ENCODE assay signal across 16 cellular contexts in the genomic region with DNA sequence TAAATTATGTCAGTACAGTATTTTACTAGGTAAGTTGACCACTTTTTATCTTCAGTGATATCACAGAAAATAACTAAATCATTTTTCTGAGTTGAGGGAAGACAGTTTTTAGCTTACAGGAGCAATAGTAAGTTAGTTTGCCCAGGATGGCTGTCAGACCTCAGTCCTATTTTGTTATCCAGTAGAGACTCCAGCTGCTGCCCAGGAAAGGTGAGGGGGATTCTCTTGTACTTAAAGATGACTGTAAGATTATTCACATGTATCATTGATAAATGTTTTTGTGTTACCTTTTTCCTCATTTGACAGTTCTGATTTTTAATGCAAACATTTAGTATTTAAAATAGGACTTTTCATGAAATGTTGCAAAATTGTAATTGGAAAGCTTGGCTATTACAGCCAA. TPM values are rescaled to one million over a fixed set of nuclear protein-coding genes. Genes with fewer than 3 reads are reported as not detected.
DNase-seq lines count a peak whose midpoint lies in the region; ATAC-seq, FAIRE-seq and TF ChIP-seq lines count a peak whose summit lies in the region.
"Had no signal": no experiment of that assay in that cellular context is flagged by ENCODE, and none has a peak within 500 bp of the region (broad histone marks: within the 10 kb centered on the region; RNA-seq: fewer than 3 reads in every experiment).

No MANE protein-coding gene starts in this region.

- no peaks in the 10 kb centered on the region for H3K9me3 Mint-ChIP-seq in CD4-positive, alpha-beta T cell
- no peaks in the 10 kb centered on the region for H3K9me3 Mint-ChIP-seq in natural killer cell

- no peaks in the 10 kb centered on the region for H3K27me3 Mint-ChIP-seq in CD4-positive, alpha-beta T cell
- no peaks in the 10 kb centered on the region for H3K27me3 Mint-ChIP-seq in natural killer cell (ENCODE audit: low read depth in 2 of 2)

- POLR2A ChIA-PET in CD4-positive, alpha-beta T cell (lab: Charles Lee): interaction anchor here (0.7 to 5.2 kb wide), 16 partner anchors 9 to 98 kb away, joined by 3 to 36 read pairs (median 5); a partner anchor contains a TSS
- POLR2A ChIA-PET in K562 (lab: Yijun Ruan, JAX): interaction anchor here (1.0 to 1.2 kb wide), 2 partner anchors 11 to 16 kb away, joined by 3 to 4 read pairs; no protein-coding TSS in a partner anchor

- peak overlapping the region; percentile 80 for H3K27ac ChIP-seq in CD4-positive, alpha-beta T cell (ENCODE audit: low read depth, low read length)
- H3K27ac ChIP-seq in HL-60 (replicated peaks) (peak overlapping the region; percentile 44), K562 (ENCODE audit: extremely low read depth, low read depth, low read length) (peak overlapping the region; percentile 44; the same call in 1 of the 3 replicates), upper lobe of right lung (no peak overlapping the region)

- H4K20me1 ChIP-seq in K562 (replicated peaks; ENCODE audit: control insufficient read depth, insufficient read depth, low read length): no peaks in the 10 kb centered on the region

- H3K36me3 ChIP-seq in K562 (ENCODE audit: control insufficient read depth, insufficient read depth, low read length) (peaks cover 18% of the 10 kb centered on the region), upper lobe of right lung (peaks cover 4% of the 10 kb centered on the region)
- H3K36me3 ChIP-seq: adrenal gland had no signal

- TF ChIP-seq CTCF in CD4-positive, alpha-beta T cell (IDR thresholded peaks at IDR 0.05): no peak
- TF ChIP-seq CTCF in HL-60 (IDR thresholded peaks at IDR 0.05; ENCODE audit: insufficient read depth, low read length) (no peak), K562 (IDR thresholded peaks at IDR 0.05 in 2 of 3, conservative IDR thresholded peaks at IDR 0.05 in 1 of 3; ENCODE audit: insufficient read depth in 2 of 3, low read depth in 1 of 3, low read length in 3 of 3) (no peak), natural killer cell (IDR thresholded peaks at IDR 0.05) (no peak), upper lobe of right lung (IDR thresholded peaks at IDR 0.05) (no peak)

- peaks cover 57% of the 10 kb centered on the region for H3K36me3 Mint-ChIP-seq in CD4-positive, alpha-beta T cell (ENCODE audit: low read depth)
- peaks cover 7% of the 10 kb centered on the region for H3K36me3 Mint-ChIP-seq in natural killer cell

- FAIRE-seq in K562 (lab: Jason Lieb, UNC): no peak

- TF ChIP-seq RAD21 in K562 (CRISPR knock-in tag; conservative IDR thresholded peaks at IDR 0.05 in 1 of 2, IDR thresholded peaks at IDR 0.05 in 1 of 2): no peak

- H3K4me3 Mint-ChIP-seq in CD4-positive, alpha-beta T cell: peak overlapping the region; percentile 59
- no peak overlapping the region for H3K4me3 Mint-ChIP-seq in natural killer cell

- H3K4me2 ChIP-seq in K562 (ENCODE audit: insufficient read depth, low read length): no peak overlapping the region

- peaks cover 84% of the 10 kb centered on the region for H3K4me1 Mint-ChIP-seq in CD4-positive, alpha-beta T cell (ENCODE audit: low read depth)
- H3K4me1 Mint-ChIP-seq in natural killer cell: peaks cover 25 to 26% of the 10 kb centered on the region in 2 donors

- TF ChIP-seq POLR2A in K562 (conservative IDR thresholded peaks at IDR 0.05): no peak

- H2AFZ ChIP-seq in K562 (ENCODE audit: low read depth, low read length): no peak overlapping the region

- H3K4me3 ChIP-seq in HL-60 (replicated peaks; ENCODE audit: insufficient read depth, low read length): no peak overlapping the region
- no peak overlapping the region for H3K4me3 ChIP-seq in K562
- no peak overlapping the region for H3K4me3 ChIP-seq in upper lobe of right lung
- H3K4me3 ChIP-seq: adrenal gland had no signal

- no peaks in the 10 kb centered on the region for H3K79me2 ChIP-seq in K562 (ENCODE audit: control insufficient read depth, insufficient read depth, low read length)

- CTCF ChIA-PET in CD4-positive, alpha-beta T cell (lab: Charles Lee): interaction anchor here (1.0 to 2.9 kb wide), 9 partner anchors 9 to 115 kb away, joined by 3 to 18 read pairs (median 6); no protein-coding TSS in a partner anchor
- CTCF ChIA-PET in K562 (lab: Yijun Ruan, JAX; ENCODE audit: low intra/inter-chr PET ratio): no interaction called here

- H3K27ac Mint-ChIP-seq in CD4-positive, alpha-beta T cell: peak overlapping the region; percentile 93
- H3K27ac Mint-ChIP-seq in natural killer cell: peak overlapping the region; percentile 60 to 84

- H3K4me1 ChIP-seq in K562 (replicated peaks in 1 of 2; ENCODE audit: control insufficient read depth in 2 of 2, insufficient read depth in 2 of 2, low read length in 2 of 2): peaks cover 6 to 35% of the 10 kb centered on the region in 2 experiments; a peak in 4 of 5 replicates
- H3K4me1 ChIP-seq in upper lobe of right lung: peaks cover 24% of the 10 kb centered on the region

- no peak overlapping the region for H3K9ac ChIP-seq in K562 (ENCODE audit: insufficient read depth in 1 of 2, low read depth in 2 of 2, low read length in 2 of 2)

- TF ChIP-seq EP300 in K562 (IDR thresholded peaks at IDR 0.05; ENCODE audit: low read length): no peak

- no peak for DNase-seq in CD4-positive, alpha-beta T cell
- DNase-seq in HL-60 (ENCODE audit: low read depth in 1 of 2, low spot score in 1 of 2) (no peak), K562 (ENCODE audit: extremely low read depth in 1 of 4, low spot score in 3 of 4) (no peak), natural killer cell (no peak), NCI-H1694 treated with DMSO at 0.1 percent for 48 hours (lab: John Stamatoyannopoulos, UW) (no peak), upper lobe of right lung (no peak)
- DNase-seq: activated CD4-positive, CD25-positive, alpha-beta regulatory T cell treated with anti-CD3 and anti-CD28 coated beads, Interleukin-2, amount 50 U/mL, for 72 hours; Calu3; left ventricle myocardium superior; NCI-H1105 treated with DMSO at 0.1 percent for 48 hours; posterior cingulate gyrus; stimulated activated CD4-positive, alpha-beta T cell treated with anti-CD3 and anti-CD28 coated beads, Interleukin-2, amount 100 ng/mL, for 48 hours had no signal

- H3K9me3 ChIP-seq in CD4-positive, alpha-beta T cell (ENCODE audit: control insufficient read depth, low read length): no peaks in the 10 kb centered on the region
- no peaks in the 10 kb centered on the region for H3K9me3 ChIP-seq in K562 (replicated peaks; ENCODE audit: control insufficient read depth, insufficient read depth, low read depth, low read length)
- no peaks in the 10 kb centered on the region for H3K9me3 ChIP-seq in upper lobe of right lung
- H3K9me3 ChIP-seq: adrenal gland had no signal

- in situ Hi-C loops in K562 (cut with MboI): no loop called here

- H3K9me1 ChIP-seq in K562 (ENCODE audit: control insufficient read depth, insufficient read depth, low read length): peaks cover 4% of the 10 kb centered on the region

- intact Hi-C loops in CD4-positive, alpha-beta T cell (cut with DNase I, micrococcal nuclease): loop anchor here in 1 of 2 experiments (1.0 kb wide), 3 partner anchors 7 to 31 kb away; a partner anchor contains a TSS
- intact Hi-C loops in K562 (cut with micrococcal nuclease) (no loop called here), natural killer cell (cut with micrococcal nuclease) (no loop called here), upper lobe of right lung (cut with DNase I) (no loop called here)

- ATAC-seq in CD4-positive, alpha-beta T cell (ENCODE audit: poor library complexity): no peak
- ATAC-seq in K562 (no peak), natural killer cell (no peak), GM21381 (IDR thresholded peaks at IDR 0.05; ENCODE audit: unreplicated experiment) (no peak), upper lobe of right lung (no peak), HG03280 (IDR thresholded peaks at IDR 0.05; ENCODE audit: unreplicated experiment) (no peak)

- BruUV-seq in K562 (replicated peaks; lab: Mats Ljungman, UMichigan): no TSS peak

- H3K27me3 ChIP-seq in CD4-positive, alpha-beta T cell (ENCODE audit: control insufficient read depth, insufficient read depth, low read length): no peaks in the 10 kb centered on the region
- no peaks in the 10 kb centered on the region for H3K27me3 ChIP-seq in HL-60 (ENCODE audit: insufficient read depth, poor library complexity, severe bottlenecking)
- H3K27me3 ChIP-seq in K562 (ENCODE audit: control insufficient read depth in 2 of 2, insufficient read depth in 2 of 2, low read length in 2 of 2): no peaks in the 10 kb centered on the region
- H3K27me3 ChIP-seq in upper lobe of right lung: no peaks in the 10 kb centered on the region
- H3K27me3 ChIP-seq: adrenal gland had no signal

TF ChIP-seq in K562, 482 proteins besides CTCF, POLR2A, EP300 and RAD21 (continues in another document):
- no peak for TF ChIP-seq PHB (CRISPR knock-in tag; IDR thresholded peaks at IDR 0.05)
- no peak for TF ChIP-seq RFX5 (IDR thresholded peaks at IDR 0.05; ENCODE audit: low read depth, low read length)

RNA-seq across cellular contexts. Expression of a gene that starts 14.5 kb away (rescaled TPM):
- total RNA-seq in CD4-positive, alpha-beta T cell: 100 to 1,000 TPM; 330 to 337 TPM
- total RNA-seq in K562 (2011; cell fraction: chromatin; rRNA removed; ENCODE audit: low replicate concordance): 3.6 and 4.7 TPM in 2 replicates
- 2.6 and 4.0 TPM in 2 replicates for total RNA-seq in K562 (2011; cell fraction: nucleolus; rRNA removed)
- total RNA-seq in K562 (2011; cell fraction: nucleoplasm; rRNA removed): 4.1 and 5.4 TPM in 2 replicates
- 1.3 and 1.6 TPM in 2 replicates for total RNA-seq in K562 (2014; rRNA removed)
- 2.9 and 3.5 TPM in 2 replicates for total RNA-seq in K562 (2014; rRNA removed; fragmentation: Illumina TruSeq; extraction: Trizol)
- total RNA-seq in K562 (2015; rRNA removed; fragmentation: Illumina TruSeq; extraction: Trizol): 9.3 and 10.0 TPM in 2 replicates
- total RNA-seq in K562 (2021): 2.3 TPM in 2 replicates
- polyA plus RNA-seq in K562 (2011; rRNA removed): 2.6 and 9.4 TPM in 2 replicates
- 1.7 and 5.1 TPM in 2 replicates for polyA plus RNA-seq in K562 (2011; cell fraction: cytosol; rRNA removed)
- polyA plus RNA-seq in K562 (2011; cell fraction: nucleus; rRNA removed): 0.97 and 2.6 TPM in 2 replicates
- polyA plus RNA-seq in K562 (2012): 3.7 and 8.1 TPM in 2 replicates
- polyA plus RNA-seq in K562 (2014; fragmentation: Illumina TruSeq; extraction: Trizol): 3.6 and 3.7 TPM in 2 replicates
- 10 to 100 TPM in 1 of 2 experiments, 1 to 10 TPM in 1; 6.9 to 10.2 TPM for polyA plus RNA-seq in K562 (2014; fragmentation: Nextera tagmentation; extraction: Ambion mirVana)
- polyA plus RNA-seq in K562 (2014; rRNA removed): 1.9 and 2.5 TPM in 2 replicates
- polyA minus RNA-seq in K562 (2011; rRNA and poly(A)+ RNA removed): 2.0 and 6.3 TPM in 2 replicates
- polyA minus RNA-seq in K562 (2011; cell fraction: cytosol; rRNA and poly(A)+ RNA removed): 2.6 TPM in 1 of 2 replicates, not detected in the other
- 0.78 and 0.81 TPM in 2 replicates for polyA minus RNA-seq in K562 (2011; cell fraction: nucleus; rRNA and poly(A)+ RNA removed)
- total RNA-seq in natural killer cell: 10 to 100 TPM; 20.0 to 47.0 (median 41.1) TPM
- total RNA-seq in upper lobe of right lung: 13.6 TPM
- total RNA-seq: Calu3, HT1080 had no signal

Comparison
In these comparisons a context has a peak if more than half of its experiments do, and no peak if none do; other contexts are left out.
1. RNA of a gene that starts 14.5 kb away (total RNA-seq): 330 to 337 TPM in CD4-positive, alpha-beta T cell; 20.0 to 47.0 TPM in natural killer cell, 13.6 TPM in upper lobe of right lung (single experiment) and 1.3 to 10.0 TPM in K562; every median in the first group is over 4 times any median in the second.